Comparison of ENCODE assay signal across 20 cellular contexts in genomic region chr1:54174106-54174505, GRCh38. TPM values are rescaled to one million over a fixed set of nuclear protein-coding genes. Genes with fewer than 3 reads are reported as not detected.
"Had no signal": no experiment of that assay in that cellular context is flagged by ENCODE, and none has a peak within 500 bp of the region (broad histone marks: within the 10 kb centered on the region; RNA-seq: fewer than 3 reads in every experiment).

No MANE protein-coding gene starts in this region.

- H3K27me3 Mint-ChIP-seq: effector memory CD8-positive, alpha-beta T cell; naive B cell; type B pancreatic cell had no signal

- H3K27ac Mint-ChIP-seq: effector memory CD8-positive, alpha-beta T cell; naive B cell; type B pancreatic cell had no signal

- ATAC-seq: effector memory CD8-positive, alpha-beta T cell; gastroesophageal sphincter; left colon; sciatic nerve had no signal

- H3K9me3 Mint-ChIP-seq: effector memory CD8-positive, alpha-beta T cell; naive B cell; nephron; type B pancreatic cell had no signal

- H3K36me3 Mint-ChIP-seq: naive B cell, type B pancreatic cell had no signal

- H3K4me3 Mint-ChIP-seq: effector memory CD8-positive, alpha-beta T cell; naive B cell; nephron; type B pancreatic cell had no signal

- H3K4me3 ChIP-seq: esophagus squamous epithelium, gastroesophageal sphincter, stomach had no signal

- H3K9me3 ChIP-seq: esophagus squamous epithelium, gastroesophageal sphincter, stomach had no signal

- H3K4me1 Mint-ChIP-seq: naive B cell had no signal

- H3K27ac ChIP-seq: esophagus squamous epithelium, gastroesophageal sphincter, stomach had no signal

- DNase-seq: effector memory CD8-positive, alpha-beta T cell; esophagus squamous epithelium; foreskin fibroblast; glutamatergic neuron; left colon; mesendoderm; naive B cell; stimulated activated CD4-positive, alpha-beta T cell treated with anti-CD3 and anti-CD28 coated beads, Interleukin-2, amount 100 ng/mL, for 24 hours; stimulated activated CD4-positive, alpha-beta T cell treated with anti-CD3 and anti-CD28 coated beads, Interleukin-4, amount 100 ng/mL, for 4 hours; stimulated activated naive CD4-positive, alpha-beta T cell; stomach had no signal

- H3K27me3 ChIP-seq: esophagus squamous epithelium, gastroesophageal sphincter, stomach had no signal

RNA-seq across cellular contexts. Expression of gene CDCP2, which starts 21.3 kb away (rescaled TPM):
- total RNA-seq: cerebellum, epithelial cell of proximal tubule, osteocyte, pulmonary artery endothelial cell, skeletal muscle tissue had no signal
